Comparison of ENCODE assay signal across 33 cellular contexts in genomic region chr17:45990836-45991235, GRCh38. TPM values are rescaled to one million over a fixed set of nuclear protein-coding genes. Genes with fewer than 3 reads are reported as not detected.
DNase-seq lines count a peak whose midpoint lies in the region; ATAC-seq, FAIRE-seq and TF ChIP-seq lines count a peak whose summit lies in the region.
"Had no signal": no experiment of that assay in that cellular context is flagged by ENCODE, and none has a peak within 500 bp of the region (broad histone marks: within the 10 kb centered on the region; RNA-seq: fewer than 3 reads in every experiment).

No MANE protein-coding gene starts in this region.

- TF ChIP-seq EP300 in HepG2 (IDR thresholded peaks at IDR 0.05; ENCODE audit: low read depth in 2 of 2, low read length in 2 of 2) = no peak
- TF ChIP-seq EP300 in HepG2 (CRISPR knock-in tag; IDR thresholded peaks at IDR 0.05; ENCODE audit: borderline replicate concordance) = no peak

- H3K9ac ChIP-seq in HepG2 (ENCODE audit: insufficient read depth, low read depth, low read length) (no peak overlapping the region), OCI-LY3 (ENCODE audit: low read length) (no peak overlapping the region)
- H3K9ac ChIP-seq: BLaER1 treated with 17β-estradiol and CSF1 and Interleukin-3, amounts not matched to agents 10 nM and 100 nM had no signal

- TF ChIP-seq CTCF in HepG2 (CRISPR knock-in tag; IDR thresholded peaks at IDR 0.05) (no peak), right lobe of liver (IDR thresholded peaks at IDR 0.05) (no peak), OCI-LY3 (IDR thresholded peaks at IDR 0.05; ENCODE audit: low read depth, low read length) (0 out of 2 replicates have a peak, but pooled peaks have one; percentile 3), choroid plexus epithelial cell (conservative IDR thresholded peaks at IDR 0.05; ENCODE audit: low read depth, low read length) (peak; percentile 18), left ventricle myocardium inferior (IDR thresholded peaks at IDR 0.05; ENCODE audit: borderline replicate concordance) (no peak)

- H4K20me1 ChIP-seq in HepG2 (ENCODE audit: insufficient read depth, low read length) = no peaks in the 10 kb centered on the region
- no peaks in the 10 kb centered on the region for H4K20me1 ChIP-seq in OCI-LY3 (ENCODE audit: insufficient read depth, low read length)
- H4K20me1 ChIP-seq: BLaER1 treated with 17β-estradiol and CSF1 and Interleukin-3, amounts not matched to agents 10 nM and 100 nM had no signal

- H3K4me1 ChIP-seq in HepG2 (ENCODE audit: insufficient read depth, low read length) (peaks cover 52% of the 10 kb centered on the region), right lobe of liver (no peaks in the 10 kb centered on the region), OCI-LY3 (ENCODE audit: low read length) (no peaks in the 10 kb centered on the region), left ventricle myocardium inferior (no peaks in the 10 kb centered on the region)
- H3K4me1 ChIP-seq: HAP-1, suprapubic skin had no signal

- no peak for TF ChIP-seq RAD21 in HepG2 (CRISPR knock-in tag; IDR thresholded peaks at IDR 0.05)

- CTCF ChIA-PET in HepG2 (lab: Yijun Ruan, JAX; ENCODE audit: low intra/inter-chr PET ratio, low total read pairs) = no interaction called here

- H3K4me2 ChIP-seq in HepG2 (ENCODE audit: low read depth, low read length) (no peak overlapping the region), OCI-LY3 (ENCODE audit: low read length) (no peak overlapping the region)
- H3K4me2 ChIP-seq: BLaER1 treated with 17β-estradiol and CSF1 and Interleukin-3, amounts not matched to agents 10 nM and 100 nM; smooth muscle cell had no signal

- H3K9me3 ChIP-seq in HepG2 (ENCODE audit: low read length) (no peaks in the 10 kb centered on the region), right lobe of liver (no peaks in the 10 kb centered on the region), OCI-LY3 (ENCODE audit: insufficient read depth, low read length) (no peaks in the 10 kb centered on the region), left ventricle myocardium inferior (replicated peaks) (no peaks in the 10 kb centered on the region)
- H3K9me3 ChIP-seq: HAP-1, suprapubic skin had no signal

- in situ Hi-C loops in HepG2 (cut with HindIII; ENCODE audit: extremely low pct_ligation_motif_present, low pct_unique_long_range_greater_than_20kb) (no loop called here), KBM-7 (cut with MboI; ENCODE audit: low pct_unique_long_range_greater_than_20kb, low sequenced_read_pairs) (loop anchor here (25.0 kb wide), 1 partner anchor 821 kb away; the partner anchor contains the start of gene WNT3)

- H2AFZ ChIP-seq in HepG2 (ENCODE audit: low read length) (no peak overlapping the region), OCI-LY3 (ENCODE audit: low read depth, low read length) (no peak overlapping the region)

- no peak for DNase-seq in HepG2 (ENCODE audit: low spot score)
- DNase-seq in right lobe of liver = no peak
- no peak for DNase-seq in choroid plexus epithelial cell (ENCODE audit: low read depth)
- DNase-seq in KBM-7 = no peak
- DNase-seq in left ventricle myocardium inferior = no peak
- DNase-seq: activated CD4-positive, alpha-beta memory T cell treated with anti-CD3 and anti-CD28 coated beads, Interleukin-2, amount 10 ng/mL, durations not matched to agents 7 days and 5 days; COR-L47; effector CD4-positive, alpha-beta T cell; left colon; NCI-H1436; NCI-H2171; NCI-H526 treated with DMSO at 0.1 percent for 48 hours; retina; Right ventricle myocardium superior; SW 1271; T1000 had no signal

- no TSS peak for BruUV-seq in HepG2 (replicated peaks; lab: Mats Ljungman, UMichigan)

- TF ChIP-seq POLR2A in HepG2 (IDR thresholded peaks at IDR 0.05; ENCODE audit: insufficient read depth in 1 of 2, low read depth in 2 of 2, low read length in 2 of 2) (no peak), right lobe of liver (IDR thresholded peaks at IDR 0.05) (no peak)

- H3K27me3 ChIP-seq in HepG2 (ENCODE audit: control insufficient read depth in 1 of 2, insufficient read depth in 2 of 2, low read length in 2 of 2) = peaks cover 0 to 8% of the 10 kb centered on the region in 2 experiments; a peak in 1 of 5 replicates
- H3K27me3 ChIP-seq in right lobe of liver = no peaks in the 10 kb centered on the region
- no peaks in the 10 kb centered on the region for H3K27me3 ChIP-seq in OCI-LY3 (ENCODE audit: low read depth, low read length)
- H3K27me3 ChIP-seq in left ventricle myocardium inferior (ENCODE audit: low read depth) = no peaks in the 10 kb centered on the region
- H3K27me3 ChIP-seq: BLaER1 treated with 17β-estradiol and CSF1 and Interleukin-3, amounts not matched to agents 10 nM and 100 nM; suprapubic skin had no signal

- intact Hi-C loops in HepG2 (cut with micrococcal nuclease; ENCODE audit: unreplicated experiment) = no loop called here
- intact Hi-C loops in right lobe of liver (cut with DNase I) = no loop called here
- intact Hi-C loops in left ventricle myocardium inferior (cut with micrococcal nuclease) = no loop called here

- no peaks in the 10 kb centered on the region for H3K36me3 ChIP-seq in HepG2 (replicated peaks in 1 of 2; ENCODE audit: control insufficient read depth in 1 of 2, insufficient read depth in 2 of 2, low read length in 2 of 2)
- H3K36me3 ChIP-seq in right lobe of liver = no peaks in the 10 kb centered on the region
- no peaks in the 10 kb centered on the region for H3K36me3 ChIP-seq in OCI-LY3 (replicated peaks; ENCODE audit: low read depth, low read length)
- no peaks in the 10 kb centered on the region for H3K36me3 ChIP-seq in left ventricle myocardium inferior
- H3K36me3 ChIP-seq: BLaER1 treated with 17β-estradiol and CSF1 and Interleukin-3, amounts not matched to agents 10 nM and 100 nM; HAP-1; suprapubic skin had no signal

- ATAC-seq in HepG2 = peak; percentile 17; the same call in 2 of the 3 replicates
- ATAC-seq in right lobe of liver = no peak
- no peak for ATAC-seq in GM19023 (IDR thresholded peaks at IDR 0.05; ENCODE audit: unreplicated experiment)
- no peak for ATAC-seq in GM21447 (IDR thresholded peaks at IDR 0.05; ENCODE audit: unreplicated experiment)
- ATAC-seq: activated CD4-positive, CD25-positive, alpha-beta regulatory T cell treated with anti-CD3 and anti-CD28 coated beads, Interleukin-2, amount 50 U/mL, for 24 hours; activated naive CD4-positive, alpha-beta T cell treated with anti-CD3 and anti-CD28 coated beads, Interleukin-2, amount 50 U/mL, for 72 hours; left colon; stimulated activated effector memory CD8-positive, alpha-beta T cell treated with anti-CD3 and anti-CD28 coated beads, Interleukin-12 subunit alpha, Interleukin-12 subunit beta, amount 100 ng/mL, for 72 hours had no signal

- WGBS in HepG2 (ENCODE audit: low lambda C conversion rate) = 65% methylated on average over 3 of the region's 7 CpGs
- 67% methylated on average over 3 of the region's 7 CpGs for WGBS in right lobe of liver (ENCODE audit: insufficient coverage, low coverage, low lambda C conversion rate, missing lambda C conversion rate)

- H3K27ac ChIP-seq in HepG2 (ENCODE audit: extremely low read length, insufficient read depth, low read length) (no peak overlapping the region), right lobe of liver (no peak overlapping the region), OCI-LY3 (ENCODE audit: low read length) (no peak overlapping the region), left ventricle myocardium inferior (replicated peaks) (no peak overlapping the region)
- H3K27ac ChIP-seq: BLaER1 treated with 17β-estradiol and CSF1 and Interleukin-3, amounts not matched to agents 10 nM and 100 nM; suprapubic skin had no signal

- FAIRE-seq in HepG2 (lab: Jason Lieb, UNC) = peak; percentile 34
- FAIRE-seq: GM12891 had no signal

- H3K4me3 ChIP-seq in HepG2 (replicated peaks in 1 of 3; ENCODE audit: insufficient read depth in 1 of 3, low read depth in 2 of 3, low read length in 3 of 3) = no peak overlapping the region
- H3K4me3 ChIP-seq in right lobe of liver = no peak overlapping the region
- no peak overlapping the region for H3K4me3 ChIP-seq in OCI-LY3 (ENCODE audit: low read length)
- no peak overlapping the region for H3K4me3 ChIP-seq in choroid plexus epithelial cell (ENCODE audit: low read depth, low read length)
- H3K4me3 ChIP-seq in left ventricle myocardium inferior = no peak overlapping the region
- H3K4me3 ChIP-seq: BLaER1 treated with 17β-estradiol and CSF1 and Interleukin-3, amounts not matched to agents 10 nM and 100 nM; HAP-1; smooth muscle cell; suprapubic skin had no signal

- H3K79me2 ChIP-seq in HepG2 (ENCODE audit: insufficient read depth, low read length) (no peaks in the 10 kb centered on the region), OCI-LY3 (ENCODE audit: low read length) (no peaks in the 10 kb centered on the region)

- POLR2A ChIA-PET in HepG2 (lab: Yijun Ruan, JAX) = no interaction called here

TF ChIP-seq in HepG2, 621 proteins besides CTCF, POLR2A, EP300 and RAD21 (continues in another document):
- TF ChIP-seq ZMYM4 (CRISPR knock-in tag; IDR thresholded peaks at IDR 0.05) = no peak
- no peak for TF ChIP-seq ERF (CRISPR knock-in tag; IDR thresholded peaks at IDR 0.05)

RNA-seq across cellular contexts. Expression of gene STH, which starts 8.2 kb away (rescaled TPM):
- total RNA-seq in HepG2 (2016; rRNA removed; fragmentation: Illumina TruSeq; extraction: Trizol) (not detected in 2 replicates), right lobe of liver (not detected), left ventricle myocardium inferior (not detected)
- not detected in 2 replicates for total RNA-seq in HepG2 (2016; cell fraction: cytosol; rRNA removed; fragmentation: Illumina TruSeq; extraction: Trizol; ENCODE audit: low read depth)
- not detected in 2 replicates for total RNA-seq in HepG2 (2016; cell fraction: insoluble cytoplasmic fraction; rRNA removed; fragmentation: Illumina TruSeq; extraction: Trizol)
- total RNA-seq in HepG2 (2016; cell fraction: membrane; rRNA removed; fragmentation: Illumina TruSeq; extraction: Trizol) = not detected in 2 replicates
- not detected in 2 replicates for total RNA-seq in HepG2 (2016; cell fraction: nucleus; rRNA removed; fragmentation: Illumina TruSeq; extraction: Trizol)
- polyA plus RNA-seq in HepG2 (2011; rRNA removed) = 0.37 TPM in 1 of 2 replicates, not detected in the other
- not detected in 2 replicates for polyA plus RNA-seq in HepG2 (2011; cell fraction: cytosol; rRNA removed)
- polyA plus RNA-seq in HepG2 (2011; cell fraction: nucleus; rRNA removed) = not detected in 2 replicates
- polyA plus RNA-seq in HepG2 (2012) = not detected in 2 replicates
- not detected in 2 replicates for polyA plus RNA-seq in HepG2 (2016; cell fraction: cytosol; fragmentation: Illumina TruSeq; extraction: Trizol; ENCODE audit: low read depth)
- not detected in 2 replicates for polyA plus RNA-seq in HepG2 (2016; cell fraction: insoluble cytoplasmic fraction; fragmentation: Illumina TruSeq; extraction: Trizol; ENCODE audit: low read depth)
- polyA plus RNA-seq in HepG2 (2016; cell fraction: membrane; fragmentation: Illumina TruSeq; extraction: Trizol; ENCODE audit: low read depth) = not detected in 2 replicates
- polyA plus RNA-seq in HepG2 (2016; cell fraction: nucleus; fragmentation: Illumina TruSeq; extraction: Trizol; ENCODE audit: insufficient read depth, low read depth) = not detected in 2 replicates
- 0.78 TPM in 1 of 2 replicates, not detected in the other for polyA minus RNA-seq in HepG2 (2011; rRNA and poly(A)+ RNA removed; ENCODE audit: low replicate concordance)
- polyA minus RNA-seq in HepG2 (2011; cell fraction: cytosol; rRNA and poly(A)+ RNA removed) = not detected in 2 replicates
- not detected in 2 replicates for polyA minus RNA-seq in HepG2 (2011; cell fraction: nucleus; rRNA and poly(A)+ RNA removed)
- total RNA-seq: A673; activated CD4-positive, alpha-beta memory T cell treated with anti-CD3 and anti-CD28 coated beads, Interleukin-2, amount 10 ng/mL, durations not matched to agents 7 days and 5 days; activated naive CD4-positive, alpha-beta T cell treated with anti-CD3 and anti-CD28 coated beads, Interleukin-2, amount 50 U/mL, for 72 hours; activated T-helper 2 cell treated with anti-CD3 and anti-CD28 coated beads, Interferon-gamma antibody, Interleukin-2, Interleukin-4, amounts not matched to agents 10 μg/mL and 5 μg/mL and 100 μg/mL, durations not matched to agents 14 hours and 24 hours and 36 hours; aorta; epithelial cell of proximal tubule; fibroblast of villous mesenchyme; left colon; Right ventricle myocardium superior; smooth muscle cell; suprapubic skin; ureter had no signal
- polyA plus RNA-seq: aorta, smooth muscle cell had no signal

Comparison
In these comparisons a context has a peak if more than half of its experiments do, and no peak if none do; other contexts are left out.
1. CTCF ChIP-seq: peak in OCI-LY3 (single experiment) and choroid plexus epithelial cell (single experiment); none in HepG2 (single experiment), right lobe of liver (0 of 4) and left ventricle myocardium inferior (single experiment).